6 cellular contexts compared by ENCODE assay signal in genomic region chr9:137579259-137579604, GRCh38.
DNase-seq lines count a peak whose midpoint lies in the region; TF ChIP-seq lines count a peak whose summit lies in the region.

No MANE protein-coding gene starts in this region.

- H3K4me1 ChIP-seq in parathyroid adenoma: no peaks in the 10 kb centered on the region

- H3K27ac ChIP-seq in parathyroid adenoma: no peak overlapping the region

- H3K36me3 ChIP-seq in parathyroid adenoma (ENCODE audit: control insufficient read depth, insufficient read depth, low read length): no peaks in the 10 kb centered on the region

- H3K79me2 ChIP-seq in parathyroid adenoma: peaks cover 8% of the 10 kb centered on the region

- H3K9me3 ChIP-seq in parathyroid adenoma (ENCODE audit: control insufficient read depth, low read length): no peaks in the 10 kb centered on the region

- DNase-seq in HuH-7 (ENCODE audit: low spot score) (peak; percentile 30), choroid plexus epithelial cell (ENCODE audit: low read depth) (no peak), SIG-M5 treated with dmso at 0.1 percent for 504 hours (lab: John Stamatoyannopoulos, UW; ENCODE audit: unreplicated experiment) (no peak), NCI-H1417 treated with DMSO at 0.1 percent for 48 hours (lab: John Stamatoyannopoulos, UW) (no peak), NK-92 (lab: John Stamatoyannopoulos, UW; ENCODE audit: unreplicated experiment) (no peak)

- no peaks in the 10 kb centered on the region for H3K27me3 ChIP-seq in parathyroid adenoma (ENCODE audit: control insufficient read depth, insufficient read depth, low read length)

- H2AFZ ChIP-seq in parathyroid adenoma: peak overlapping the region; percentile 84

- H3K9ac ChIP-seq in parathyroid adenoma: no peak overlapping the region

- H3K4me3 ChIP-seq in choroid plexus epithelial cell (ENCODE audit: low read depth, low read length): peak overlapping the region; percentile 93
- H3K4me3 ChIP-seq in parathyroid adenoma (ENCODE audit: low read depth, low read length): peak overlapping the region; percentile 93

- TF ChIP-seq CTCF in choroid plexus epithelial cell (conservative IDR thresholded peaks at IDR 0.05; ENCODE audit: low read depth, low read length): no peak
- TF ChIP-seq CTCF in parathyroid adenoma (IDR thresholded peaks at IDR 0.05): no peak

- peak overlapping the region; percentile 71 for H3K4me2 ChIP-seq in parathyroid adenoma (ENCODE audit: low read length)
